In the genomic region with DNA sequence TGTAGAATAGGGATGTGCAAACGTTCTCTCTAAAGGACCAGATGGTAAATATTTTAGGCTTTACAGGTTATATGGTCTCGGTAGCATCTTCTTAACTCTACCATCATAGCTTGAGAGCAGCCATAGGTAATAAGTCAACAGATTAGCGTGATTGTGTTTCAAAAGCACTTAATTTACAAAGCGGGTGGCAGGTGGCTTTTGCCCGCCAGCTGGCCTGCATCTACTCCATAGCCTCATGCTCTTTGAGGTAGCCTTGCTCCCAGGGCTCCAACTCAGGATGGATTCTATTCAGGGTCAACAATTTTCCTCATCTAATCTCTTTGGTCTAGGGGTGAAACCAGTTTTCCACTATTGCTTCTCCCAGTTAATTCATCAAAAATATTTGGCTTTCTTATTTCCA, we compare ENCODE assay signal across 28 cellular contexts. TPM values are rescaled to one million over a fixed set of nuclear protein-coding genes. Genes with fewer than 3 reads are reported as not detected.
DNase-seq lines count a peak whose midpoint lies in the region; ATAC-seq and TF ChIP-seq lines count a peak whose summit lies in the region.
"Had no signal": no experiment of that assay in that cellular context is flagged by ENCODE, and none has a peak within 500 bp of the region (broad histone marks: within the 10 kb centered on the region; RNA-seq: fewer than 3 reads in every experiment).

No MANE protein-coding gene starts in this region.

- H3K4me3 ChIP-seq in lower leg skin (ENCODE audit: low read depth, poor library complexity, severe bottlenecking), result no peak overlapping the region
- H3K4me3 ChIP-seq: colonic mucosa, ovary, SK-N-MC, thyroid gland, uterus had no signal

- ATAC-seq in GM18909 (IDR thresholded peaks at IDR 0.05; ENCODE audit: poor library complexity, unreplicated experiment), result no peak
- ATAC-seq: activated CD4-positive, CD25-positive, alpha-beta regulatory T cell treated with anti-CD3 and anti-CD28 coated beads, Interleukin-2, amount 50 U/mL, for 24 hours; activated naive CD8-positive, alpha-beta T cell treated with anti-CD3 and anti-CD28 coated beads, Interleukin-2, amount 50 U/mL, for 24 hours; activated T-cell treated with anti-CD3 and anti-CD28 coated beads, Interleukin-2, amount 50 U/mL, for 72 hours had no signal

- no peak for TF ChIP-seq POLR2A in lower leg skin (IDR thresholded peaks at IDR 0.05)

- WGBS in lower leg skin, 2 donors, result 80 to 83% methylated on average over 5 of the region's 5 CpGs

- DNase-seq in NCI-H1092 treated with DMSO at 0.1 percent for 48 hours (lab: John Stamatoyannopoulos, UW), result peak; percentile 78
- peak; percentile 81 for DNase-seq in NCI-H2107 treated with DMSO at 0.1 percent for 48 hours (lab: John Stamatoyannopoulos, UW; ENCODE audit: unreplicated experiment)
- peak; percentile 84 for DNase-seq in NCI-H748 treated with DMSO at 0.1 percent for 48 hours (lab: John Stamatoyannopoulos, UW)
- DNase-seq in left kidney (ENCODE audit: low read depth, low spot score), result peak; percentile 35
- DNase-seq in GF-D8 (lab: John Stamatoyannopoulos, UW), result no peak
- no peak for DNase-seq in lower leg skin (ENCODE audit: low spot score in 2 of 2)
- DNase-seq: activated CD4-positive, alpha-beta T cell treated with anti-CD3 and anti-CD28 coated beads, Interleukin-2, amount 50 U/mL, for 48 hours; activated naive CD4-positive, alpha-beta T cell; activated naive CD8-positive, alpha-beta T cell treated with anti-CD3 and anti-CD28 coated beads, Interleukin-2, amount 50 U/mL, for 24 hours; activated T-cell treated with anti-CD3 and anti-CD28 coated beads, Interleukin-2, amount 50 U/mL, for 72 hours; colonic mucosa; DMS79 treated with DMSO at 0.1 percent for 48 hours; effector CD4-positive, alpha-beta T cell; GDM1; GOT3; hippocampal formation; NCI-H2029 treated with DMSO at 0.1 percent for 48 hours; NCI-H526 treated with DMSO at 0.1 percent for 48 hours; nephron progenitor cell; OCI-M1; ovary; stimulated activated CD4-positive, alpha-beta T cell treated with anti-CD3 and anti-CD28 coated beads, Interleukin-4, amount 100 ng/mL, for 24 hours; T-helper 1 cell; thyroid gland; uterus had no signal

- TF ChIP-seq CTCF in lower leg skin (IDR thresholded peaks at IDR 0.05), result no peak

- intact Hi-C loops in lower leg skin (cut with DNase I; ENCODE audit: low total_unique reads), result no loop called here

RNA-seq across cellular contexts. Expression of gene ATP9B, which starts 5.0 kb away (rescaled TPM):
- 10 to 100 TPM; 19.9 to 39.9 (median 26.0) TPM for total RNA-seq in lower leg skin

Comparison
In these comparisons a context has a peak if more than half of its experiments do, and no peak if none do; other contexts are left out.
1. DNase-seq: peak in NCI-H1092 treated with DMSO at 0.1 percent for 48 hours (single experiment), NCI-H2107 treated with DMSO at 0.1 percent for 48 hours (single experiment), NCI-H748 treated with DMSO at 0.1 percent for 48 hours (single experiment) and left kidney (single experiment); none in GF-D8 (single experiment) and lower leg skin (0 of 2).